19 cellular contexts compared by ENCODE assay signal in the genomic region with DNA sequence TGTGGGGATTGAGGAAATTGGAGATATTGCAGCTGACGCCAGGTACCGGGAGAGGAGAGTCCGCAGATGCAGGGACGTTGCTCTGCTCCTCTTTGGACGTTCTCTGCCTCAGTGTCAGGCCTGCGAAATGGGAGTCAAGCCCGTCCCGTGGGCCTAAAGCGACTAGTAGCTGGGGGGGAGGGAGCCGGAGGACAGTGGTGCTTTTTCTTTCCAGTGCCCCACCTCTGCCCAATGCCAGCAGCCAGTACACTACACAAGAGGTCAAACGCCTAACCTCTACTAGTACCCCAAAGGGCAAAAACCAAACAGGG.
A peak's percentile ranks its signal among the peaks of the same experiment; 100 is the strongest.
DNase-seq lines count a peak whose midpoint lies in the region; ATAC-seq, FAIRE-seq and TF ChIP-seq lines count a peak whose summit lies in the region.
"Had no signal": no experiment of that assay in that cellular context is flagged by ENCODE, and none has a peak within 500 bp of the region (broad histone marks: within the 10 kb centered on the region; RNA-seq: fewer than 3 reads in every experiment).

No MANE protein-coding gene starts in this region.

- TF ChIP-seq POLR2A in adrenal gland (IDR thresholded peaks at IDR 0.05) (no peak), testis (IDR thresholded peaks at IDR 0.05) (no peak)

- no CpG with 5 or more reads among the region's 11 CpGs for WGBS in trophoblast cell (ENCODE audit: extremely low coverage, insufficient coverage, insufficient read length)
- WGBS in adrenal gland, 4 donors = 26 to 34% (median 33%) methylated on average over 10 to 11 of the region's 11 CpGs
- WGBS in testis, 2 donors = 18 to 22% methylated on average over 11 of the region's 11 CpGs

- H3K4ac ChIP-seq in trophoblast cell (ENCODE audit: low read depth, low read length) = no peak overlapping the region

- TF ChIP-seq CTCF in GM10266 (IDR thresholded peaks at IDR 0.05; ENCODE audit: control insufficient read depth, insufficient read depth, low read depth, missing control alignments) = no peak
- no peak for TF ChIP-seq CTCF in WTC11 (IDR thresholded peaks at IDR 0.05)
- TF ChIP-seq CTCF in adrenal gland (IDR thresholded peaks at IDR 0.05) = no peak
- no peak for TF ChIP-seq CTCF in testis (IDR thresholded peaks at IDR 0.05)

- H3K4me2 ChIP-seq in trophoblast cell (ENCODE audit: low read length) = peak overlapping the region; percentile 44

- H3K4me1 Mint-ChIP-seq in WTC11 = peaks cover 65% of the 10 kb centered on the region

- peaks cover 16 to 22% of the 10 kb centered on the region in 2 experiments for H3K4me1 ChIP-seq in trophoblast cell (ENCODE audit: control insufficient read depth in 1 of 2, insufficient read depth in 2 of 2, low read length in 2 of 2)
- H3K4me1 ChIP-seq in adrenal gland (replicated peaks in 1 of 2) = peaks cover 5 to 12% of the 10 kb centered on the region in 2 donors
- peaks cover 4% of the 10 kb centered on the region for H3K4me1 ChIP-seq in testis
- H3K4me1 ChIP-seq: uterus had no signal

- H4K91ac ChIP-seq in trophoblast cell (ENCODE audit: low read depth, low read length) = no peak overlapping the region

- no peak overlapping the region for H4K8ac ChIP-seq in trophoblast cell (ENCODE audit: low read depth, low read length)

- H2BK120ac ChIP-seq in trophoblast cell (ENCODE audit: insufficient read depth, low read length, poor library complexity) = no peak overlapping the region

- no peak overlapping the region for H3K27ac Mint-ChIP-seq in WTC11
- H3K27ac Mint-ChIP-seq: activated T-helper 1 cell treated with anti-CD3 and anti-CD28 coated beads, Interleukin-12 subunit alpha, Interleukin-12 subunit beta, Interleukin-2, Interleukin-4 antibody, amounts not matched to agents 30 ng/mL and 10 ng/mL and 1 ng/mL, durations not matched to agents 14 hours and 24 hours and 36 hours; CD8-positive, alpha-beta T cell; stimulated activated naive CD8-positive, alpha-beta T cell treated with anti-CD3 and anti-CD28 coated beads, Interleukin-15, amount 100 ng/mL, for 72 hours had no signal

- no peak overlapping the region for H3K23ac ChIP-seq in trophoblast cell (ENCODE audit: low read length)

- H2BK12ac ChIP-seq in trophoblast cell (ENCODE audit: low read length) = no peak overlapping the region

- H3K4me3 ChIP-seq in iPS-18c (ENCODE audit: insufficient read depth, low read depth, low read length) = peak overlapping the region; percentile 61
- peak overlapping the region; percentile 12 for H3K4me3 ChIP-seq in trophoblast cell (ENCODE audit: low read depth, low read length)
- H3K4me3 ChIP-seq in adrenal gland = no peak overlapping the region
- H3K4me3 ChIP-seq in testis = no peak overlapping the region
- H3K4me3 ChIP-seq: uterus had no signal

- H3K18ac ChIP-seq in trophoblast cell (ENCODE audit: low read length) = no peak overlapping the region

- no peak overlapping the region for H2AK5ac ChIP-seq in trophoblast cell (ENCODE audit: low read length)

- H3K9me3 ChIP-seq in iPS-18c (ENCODE audit: control insufficient read depth, insufficient read depth, low read length) (no peaks in the 10 kb centered on the region), trophoblast cell (ENCODE audit: insufficient read depth, low read depth, low read length) (peaks cover 15% of the 10 kb centered on the region), adrenal gland (replicated peaks in 1 of 3) (no peaks in the 10 kb centered on the region), testis (no peaks in the 10 kb centered on the region)
- H3K9me3 ChIP-seq: sigmoid colon, uterus had no signal

- peak overlapping the region; percentile 89 for H3K4me3 Mint-ChIP-seq in WTC11
- H3K4me3 Mint-ChIP-seq: activated T-helper 1 cell treated with anti-CD3 and anti-CD28 coated beads, Interleukin-12 subunit alpha, Interleukin-12 subunit beta, Interleukin-2, Interleukin-4 antibody, amounts not matched to agents 30 ng/mL and 10 ng/mL and 1 ng/mL, durations not matched to agents 14 hours and 24 hours and 36 hours; CD8-positive, alpha-beta T cell; stimulated activated naive CD8-positive, alpha-beta T cell treated with anti-CD3 and anti-CD28 coated beads, Interleukin-15, amount 100 ng/mL, for 72 hours had no signal

- H3K9ac ChIP-seq in trophoblast cell (ENCODE audit: low read length) = no peak overlapping the region

- no peak overlapping the region for H2AFZ ChIP-seq in trophoblast cell (ENCODE audit: insufficient read depth, low read length, poor library complexity)

- H3K27me3 ChIP-seq in trophoblast cell (ENCODE audit: insufficient read depth, low read length) (peaks cover 84% of the 10 kb centered on the region), adrenal gland (peaks cover 61% of the 10 kb centered on the region), testis (no peaks in the 10 kb centered on the region)

- no peaks in the 10 kb centered on the region for H3K9me3 Mint-ChIP-seq in WTC11

- DNase-seq in GM10266 (ENCODE audit: extremely low spot score) = peak; percentile 23
- DNase-seq in WTC11 (ENCODE audit: low spot score) = peak; percentile 24
- DNase-seq in trophoblast cell = no peak
- DNase-seq in adrenal gland = no peak
- no peak for DNase-seq in GM19239 (ENCODE audit: insufficient read length, low spot score)
- DNase-seq in testis = no peak
- DNase-seq: activated CD8-positive, alpha-beta memory T cell treated with anti-CD3 and anti-CD28 coated beads for 24 hours; CD8-positive, alpha-beta T cell; dorsolateral prefrontal cortex; midbrain; NCI-H1694; sigmoid colon; stimulated activated CD4-positive, alpha-beta T cell treated with anti-CD3 and anti-CD28 coated beads, Interleukin-2, amount 100 ng/mL, for 24 hours; stimulated activated naive CD8-positive, alpha-beta T cell treated with anti-CD3 and anti-CD28 coated beads, Interleukin-15, amount 100 ng/mL, for 72 hours; uterus had no signal

- POLR2A ChIA-PET in WTC11 (lab: Charles Lee) = interaction anchor here (0.9 kb wide), 1 partner anchor 9 kb away, joined by 3 read pairs; no protein-coding TSS in a partner anchor

- 0 out of 2 replicates have a peak, but pooled peaks have one; percentile 0 for ATAC-seq in WTC11
- no peak for ATAC-seq in HG03520 (IDR thresholded peaks at IDR 0.05; ENCODE audit: unreplicated experiment)
- ATAC-seq: CD8-positive, alpha-beta T cell; stimulated activated naive CD8-positive, alpha-beta T cell treated with anti-CD3 and anti-CD28 coated beads, Interleukin-15, amount 100 ng/mL, for 72 hours had no signal

- intact Hi-C loops in adrenal gland (cut with DNase I) = no loop called here
- intact Hi-C loops in testis (cut with DNase I; ENCODE audit: low total_unique reads) = no loop called here

- H3K14ac ChIP-seq in trophoblast cell (ENCODE audit: low read length) = no peak overlapping the region

- no peak for FAIRE-seq in GM19239 (lab: Jason Lieb, UNC)

- H3K79me2 ChIP-seq in trophoblast cell (ENCODE audit: control insufficient read depth, insufficient read depth, low read length, poor library complexity) = no peaks in the 10 kb centered on the region

- CTCF ChIA-PET in WTC11 (lab: Charles Lee) = interaction anchor here (1.0 kb wide), 1 partner anchor 387 kb away, joined by 4 read pairs; no protein-coding TSS in a partner anchor

- no peak overlapping the region for H4K12ac ChIP-seq in trophoblast cell (ENCODE audit: low read depth, low read length)

- no peaks in the 10 kb centered on the region for H3K36me3 Mint-ChIP-seq in WTC11
- H3K36me3 Mint-ChIP-seq: CD8-positive, alpha-beta T cell had no signal

- no peaks in the 10 kb centered on the region for H3K79me1 ChIP-seq in trophoblast cell (ENCODE audit: low read length)

- H3K27ac ChIP-seq in trophoblast cell (ENCODE audit: low read depth, low read length) = no peak overlapping the region
- no peak overlapping the region for H3K27ac ChIP-seq in adrenal gland
- no peak overlapping the region for H3K27ac ChIP-seq in testis
- H3K27ac ChIP-seq: dorsolateral prefrontal cortex, sigmoid colon, uterus had no signal

- H3K36me3 ChIP-seq in trophoblast cell (ENCODE audit: control insufficient read depth in 1 of 2, insufficient read depth in 2 of 2, low read length in 2 of 2) (no peaks in the 10 kb centered on the region), adrenal gland (replicated peaks in 1 of 2) (no peaks in the 10 kb centered on the region), testis (ENCODE audit: low read depth, missing control alignments) (no peaks in the 10 kb centered on the region)
- H3K36me3 ChIP-seq: cardiac muscle cell, sigmoid colon, uterus had no signal

- H3K27me3 Mint-ChIP-seq in WTC11 (ENCODE audit: low read depth) = peaks cover 99% of the 10 kb centered on the region

- H2BK5ac ChIP-seq in trophoblast cell (ENCODE audit: low read depth, low read length, poor library complexity) = no peak overlapping the region

TF ChIP-seq in WTC11, 78 proteins besides CTCF, POLR2A, EP300 and RAD21 (continues in another document):
- TF ChIP-seq GABPB1 (CRISPR knock-in tag; IDR thresholded peaks at IDR 0.05) (no peak), ZNF263 (CRISPR knock-in tag; IDR thresholded peaks at IDR 0.05; ENCODE audit: low read depth) (no peak), IRF2 (CRISPR knock-in tag; IDR thresholded peaks at IDR 0.05; ENCODE audit: borderline replicate concordance, low read depth) (no peak), CBFB (CRISPR knock-in tag; IDR thresholded peaks at IDR 0.05; ENCODE audit: low read depth) (no peak)
- TF ChIP-seq, protein P1, sequence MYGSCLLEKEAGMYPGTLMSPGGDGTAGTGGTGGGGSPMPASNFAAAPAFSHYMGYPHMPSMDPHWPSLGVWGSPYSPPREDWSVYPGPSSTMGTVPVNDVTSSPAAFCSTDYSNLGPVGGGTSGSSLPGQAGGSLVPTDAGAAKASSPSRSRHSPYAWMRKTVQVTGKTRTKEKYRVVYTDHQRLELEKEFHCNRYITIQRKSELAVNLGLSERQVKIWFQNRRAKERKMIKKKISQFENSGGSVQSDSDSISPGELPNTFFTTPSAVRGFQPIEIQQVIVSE (CRISPR knock-in tag; IDR thresholded peaks at IDR 0.05; ENCODE audit: borderline replicate concordance) = no peak
- TF ChIP-seq, protein P2, sequence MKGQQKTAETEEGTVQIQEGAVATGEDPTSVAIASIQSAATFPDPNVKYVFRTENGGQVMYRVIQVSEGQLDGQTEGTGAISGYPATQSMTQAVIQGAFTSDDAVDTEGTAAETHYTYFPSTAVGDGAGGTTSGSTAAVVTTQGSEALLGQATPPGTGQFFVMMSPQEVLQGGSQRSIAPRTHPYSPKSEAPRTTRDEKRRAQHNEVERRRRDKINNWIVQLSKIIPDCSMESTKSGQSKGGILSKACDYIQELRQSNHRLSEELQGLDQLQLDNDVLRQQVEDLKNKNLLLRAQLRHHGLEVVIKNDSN (CRISPR knock-in tag; IDR thresholded peaks at IDR 0.05) = no peak
- TF ChIP-seq, protein P3, sequence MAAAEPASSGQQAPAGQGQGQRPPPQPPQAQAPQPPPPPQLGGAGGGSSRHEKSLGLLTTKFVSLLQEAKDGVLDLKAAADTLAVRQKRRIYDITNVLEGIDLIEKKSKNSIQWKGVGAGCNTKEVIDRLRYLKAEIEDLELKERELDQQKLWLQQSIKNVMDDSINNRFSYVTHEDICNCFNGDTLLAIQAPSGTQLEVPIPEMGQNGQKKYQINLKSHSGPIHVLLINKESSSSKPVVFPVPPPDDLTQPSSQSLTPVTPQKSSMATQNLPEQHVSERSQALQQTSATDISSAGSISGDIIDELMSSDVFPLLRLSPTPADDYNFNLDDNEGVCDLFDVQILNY (CRISPR knock-in tag; IDR thresholded peaks at IDR 0.05) = no peak

Comparison
In these comparisons a context has a peak if more than half of its experiments do, and no peak if none do; other contexts are left out.
1. DNase-seq: peak in GM10266 (single experiment) and WTC11 (single experiment); none in trophoblast cell (0 of 2), adrenal gland (0 of 7), GM19239 (single experiment) and testis (single experiment).
2. H3K4me3 ChIP-seq: peak in iPS-18c (single experiment) and trophoblast cell (single experiment); none in adrenal gland (0 of 4) and testis (0 of 2).